ENCODE assay signal across 23 cellular contexts in the genomic region with DNA sequence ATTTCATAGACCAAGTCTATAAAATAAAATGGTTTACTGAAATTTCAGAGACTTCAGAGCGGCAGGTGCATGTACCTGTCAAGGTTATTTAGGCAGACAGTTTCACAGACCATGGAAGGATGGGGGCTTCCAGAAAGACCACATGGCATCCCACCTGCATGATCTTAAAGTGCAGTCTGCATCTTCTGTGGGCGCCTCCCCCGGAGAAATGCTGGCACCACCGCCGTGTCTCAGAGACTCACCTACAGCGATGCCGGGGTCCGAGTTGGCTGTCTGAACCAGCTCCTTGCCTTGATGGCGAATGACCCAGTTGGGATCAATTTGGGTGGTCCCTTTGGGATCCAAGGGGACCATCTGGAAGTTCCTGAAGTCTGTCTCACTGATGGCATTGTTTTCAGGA. TPM values are rescaled to one million over a fixed set of nuclear protein-coding genes. Genes with fewer than 3 reads are reported as not detected.
"Had no signal": no experiment of that assay in that cellular context is flagged by ENCODE, and none has a peak within 500 bp of the region (broad histone marks: within the 10 kb centered on the region; RNA-seq: fewer than 3 reads in every experiment).

No MANE protein-coding gene starts in this region.

- H3K27me3 ChIP-seq: foreskin keratinocyte, neural progenitor cell, testis, transverse colon had no signal

- H3K4me3 ChIP-seq: left ventricle myocardium inferior, lower lobe of right lung, neural progenitor cell, testis, transverse colon had no signal

- DNase-seq: cerebellar nuclear complex; effector CD4-positive, alpha-beta T cell; endodermal cell; erythroblast; foreskin keratinocyte; kidney; left cardiac atrium; left ventricle myocardium inferior; lower lobe of right lung; midbrain; occipital lobe; posterior cingulate gyrus; right cardiac atrium; stimulated activated CD4-positive, alpha-beta T cell treated with anti-CD3 and anti-CD28 coated beads, Interleukin-4, amount 100 ng/mL, for 1 hour; testis; transverse colon had no signal

- H3K27ac Mint-ChIP-seq: endodermal cell; memory B cell; natural killer cell treated with Interleukin-12 subunit alpha and Interleukin-12 subunit beta and Interleukin-15 and Interleukin-18, amount 100 ng/mL, for 72 hours; neural progenitor cell; stimulated activated memory B cell treated with anti-CD40 and anti-IgM and Interleukin-4, amounts not matched to agents 10 μg/mL and 1 μg/mL and 100 μg/mL, for 72 hours; stimulated activated naive CD8-positive, alpha-beta T cell treated with anti-CD3 and anti-CD28 coated beads, Interleukin-15, Interleukin-2, amounts not matched to agents 100 ng/mL and 50 ng/mL, for 24 hours had no signal

- H3K4me1 Mint-ChIP-seq: endodermal cell; neural progenitor cell; stimulated activated memory B cell treated with anti-CD40 and anti-IgM and Interleukin-4, amounts not matched to agents 10 μg/mL and 1 μg/mL and 100 μg/mL, for 72 hours had no signal

- ATAC-seq: foreskin keratinocyte; left cardiac atrium; lower lobe of right lung; natural killer cell treated with Interleukin-12 subunit alpha and Interleukin-12 subunit beta and Interleukin-15 and Interleukin-18, amount 100 ng/mL, for 72 hours; right cardiac atrium; stimulated activated memory B cell treated with anti-CD40 and anti-IgM and Interleukin-4, amounts not matched to agents 10 μg/mL and 1 μg/mL and 100 μg/mL, for 72 hours had no signal

- H3K4me3 Mint-ChIP-seq: endodermal cell; memory B cell; natural killer cell treated with Interleukin-12 subunit alpha and Interleukin-12 subunit beta and Interleukin-15 and Interleukin-18, amount 100 ng/mL, for 72 hours; neural progenitor cell; stimulated activated memory B cell treated with anti-CD40 and anti-IgM and Interleukin-4, amounts not matched to agents 10 μg/mL and 1 μg/mL and 100 μg/mL, for 72 hours; stimulated activated naive CD8-positive, alpha-beta T cell treated with anti-CD3 and anti-CD28 coated beads, Interleukin-15, Interleukin-2, amounts not matched to agents 100 ng/mL and 50 ng/mL, for 24 hours had no signal

- H3K27ac ChIP-seq: lower lobe of right lung, neural progenitor cell, testis, transverse colon had no signal

- H2AFZ ChIP-seq: neural progenitor cell had no signal

- H3K4me1 ChIP-seq: foreskin keratinocyte, left ventricle myocardium inferior, lower lobe of right lung, neural progenitor cell, testis, transverse colon had no signal

- H3K36me3 ChIP-seq: lower lobe of right lung, neural progenitor cell, transverse colon had no signal

RNA-seq across cellular contexts. Expression of gene THBS2, which starts 30.6 kb away (rescaled TPM):
- total RNA-seq: dermis microvascular lymphatic vessel endothelial cell; endothelial cell of umbilical vein; natural killer cell treated with Interleukin-12 subunit alpha and Interleukin-12 subunit beta and Interleukin-15 and Interleukin-18, amount 100 ng/mL, for 72 hours had no signal
